In the genomic region with DNA sequence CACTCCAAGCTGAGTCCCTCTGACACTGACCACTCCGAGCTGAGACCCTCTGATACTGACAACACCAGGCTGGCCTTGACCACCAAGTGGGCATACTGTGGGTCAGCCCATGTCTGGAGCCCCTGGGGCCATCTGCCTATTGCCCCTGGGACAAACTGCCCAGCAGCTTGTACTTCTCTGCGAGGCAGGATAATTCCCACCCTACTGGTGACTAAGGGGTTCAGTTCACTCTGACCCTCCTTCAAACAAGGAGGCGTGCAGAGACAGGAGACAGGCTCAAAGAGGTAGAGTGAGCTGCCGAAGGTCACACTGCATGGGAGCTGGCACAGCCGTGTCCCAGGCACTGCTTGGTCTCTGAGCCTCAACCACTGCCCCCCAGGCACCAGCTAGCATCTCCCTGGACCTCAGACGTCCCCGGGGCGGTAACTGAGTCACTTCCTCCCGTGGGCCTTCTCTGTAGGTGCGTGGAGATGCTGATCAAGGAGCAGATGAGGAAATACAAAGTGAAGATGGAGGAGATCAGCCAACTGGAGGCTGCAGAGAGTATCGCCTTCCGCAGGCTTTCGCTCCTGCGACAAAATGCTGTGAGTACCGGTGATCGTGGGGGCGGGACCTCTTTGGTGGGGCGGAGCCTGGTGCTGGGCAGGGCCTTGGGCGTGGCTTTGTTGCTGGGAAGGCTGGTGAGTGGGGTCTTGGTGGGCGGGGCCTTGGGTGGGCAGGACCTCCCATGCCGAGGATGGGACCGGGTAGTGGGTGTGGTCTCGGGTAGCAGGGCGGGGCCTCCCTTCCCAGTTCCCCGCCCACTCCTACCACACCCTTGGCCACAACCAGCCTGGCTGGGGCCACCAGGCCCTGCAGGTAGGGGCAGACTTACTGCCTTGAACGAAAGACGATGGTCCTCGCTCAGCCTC, we compare ENCODE assay signal across 8 cellular contexts. TPM values are rescaled to one million over a fixed set of nuclear protein-coding genes. Genes with fewer than 3 reads are reported as not detected.
DNase-seq lines count a peak whose midpoint lies in the region; ATAC-seq and TF ChIP-seq lines count a peak whose summit lies in the region.

No MANE protein-coding gene starts in this region.

- no CpG with 5 or more reads among the region's 28 CpGs for WGBS in H9 (ENCODE audit: extremely low coverage, insufficient read length, low lambda C conversion rate)

- H3K27ac Mint-ChIP-seq in CD8-positive, alpha-beta T cell, result no peak overlapping the region
- H3K27ac Mint-ChIP-seq in H9, result peak overlapping the region in 2 of 3 experiments; percentile 10 to 94; a peak in 5 of 7 replicates

- no peak overlapping the region for H2BK12ac ChIP-seq in H9 (ENCODE audit: insufficient read length, low read depth, low read length)

- no peaks in the 10 kb centered on the region for H3K27me3 Mint-ChIP-seq in CD8-positive, alpha-beta T cell (ENCODE audit: low read depth)
- H3K27me3 Mint-ChIP-seq in H9 (ENCODE audit: low read depth), result no peaks in the 10 kb centered on the region

- peaks cover 33% of the 10 kb centered on the region for H3K36me3 ChIP-seq in CD8-positive, alpha-beta T cell (ENCODE audit: insufficient read depth, low read length)

- no peak overlapping the region for H3K27ac ChIP-seq in CD8-positive, alpha-beta T cell (ENCODE audit: low read depth, low read length)
- no peak overlapping the region for H3K27ac ChIP-seq in H9 (ENCODE audit: insufficient read length, low read depth, low read length)

- no peak overlapping the region for H3K23ac ChIP-seq in H9 (ENCODE audit: insufficient read length, low read depth, low read length)

- no peaks in the 10 kb centered on the region for H3K4me1 ChIP-seq in CD8-positive, alpha-beta T cell (ENCODE audit: insufficient read depth, low read length)
- H3K4me1 ChIP-seq in H9 (ENCODE audit: insufficient read depth, low read length), result no peaks in the 10 kb centered on the region; the same call in 1 of the 2 replicates

- H3T11ph ChIP-seq in H9 (ENCODE audit: low read length), result no peak overlapping the region

- no peak overlapping the region for H4K8ac ChIP-seq in H9 (replicated peaks; ENCODE audit: insufficient read length, low read depth, low read length)

- no peak overlapping the region for H2BK20ac ChIP-seq in H9 (ENCODE audit: low read depth, low read length, poor library complexity, severe bottlenecking)

- no peak overlapping the region for H3K14ac ChIP-seq in H9 (ENCODE audit: insufficient read depth, low read length)

- peak; percentile 41 for ATAC-seq in CD8-positive, alpha-beta T cell

- intact Hi-C loops in CD8-positive, alpha-beta T cell (cut with DNase I, micrococcal nuclease), result no loop called here

- H4K91ac ChIP-seq in H9 (ENCODE audit: insufficient read length, low read depth, low read length), result no peak overlapping the region

- no peak overlapping the region for H4K5ac ChIP-seq in H9 (ENCODE audit: insufficient read length, low read depth, low read length)

- peaks cover 2% of the 10 kb centered on the region for H4K20me1 ChIP-seq in H9 (ENCODE audit: control insufficient read depth, insufficient read depth, insufficient read length)

- no peak overlapping the region for H3K4me2 ChIP-seq in H9 (ENCODE audit: insufficient read depth, insufficient read length, low read length)

- H3K4me1 Mint-ChIP-seq in CD8-positive, alpha-beta T cell (ENCODE audit: low read depth), result peaks cover 5% of the 10 kb centered on the region
- peaks cover 7 to 16% of the 10 kb centered on the region in 2 experiments for H3K4me1 Mint-ChIP-seq in H9

- no peak overlapping the region for H2BK5ac ChIP-seq in H9 (ENCODE audit: insufficient read length, low read length)

- no peak overlapping the region for H3K4ac ChIP-seq in H9 (ENCODE audit: low read depth, low read length)

- DNase-seq in CD8-positive, alpha-beta T cell, result peak in 3 of 7 experiments; percentile 18 to 38 (median 35)
- DNase-seq in H9 (peak; percentile 98), UCSD-AML1 (lab: John Stamatoyannopoulos, UW; ENCODE audit: unreplicated experiment) (peak; percentile 58), fibroblast of mammary gland (ENCODE audit: low read depth) (peak; percentile 51), mucosa of gallbladder (ENCODE audit: low spot score) (no peak), NOMO-1 treated with DMSO at 0.1 percent for 48 hours (lab: John Stamatoyannopoulos, UW; ENCODE audit: unreplicated experiment) (no peak), RPMI8226 (no peak)
- DNase-seq in stimulated activated CD8-positive, alpha-beta memory T cell treated with anti-CD3 and anti-CD28 coated beads, Interleukin-7, amount 100 ng/mL, for 48 hours (ENCODE audit: extremely low read depth in 1 of 2, low read depth in 1 of 2), result peak; percentile 37 to 60

- no peaks in the 10 kb centered on the region for H3K79me2 ChIP-seq in H9 (ENCODE audit: insufficient read depth, low read length)

- H3K9me3 ChIP-seq in CD8-positive, alpha-beta T cell (ENCODE audit: low read length), result no peaks in the 10 kb centered on the region
- H3K9me3 ChIP-seq in H9 (ENCODE audit: control insufficient read depth, low read depth, low read length), result no peaks in the 10 kb centered on the region

- TF ChIP-seq CTCF in CD8-positive, alpha-beta T cell (IDR thresholded peaks at IDR 0.05), result no peak
- no peak for TF ChIP-seq CTCF in H9 (conservative IDR thresholded peaks at IDR 0.05)
- no peak for TF ChIP-seq CTCF in fibroblast of mammary gland (conservative IDR thresholded peaks at IDR 0.05; ENCODE audit: control insufficient read depth, insufficient read depth, low read depth, low read length)

- no peak overlapping the region for H2AFZ ChIP-seq in H9 (ENCODE audit: low read length)

- H3K9me3 Mint-ChIP-seq in CD8-positive, alpha-beta T cell, result no peaks in the 10 kb centered on the region
- H3K9me3 Mint-ChIP-seq in H9, result no peaks in the 10 kb centered on the region

- H2BK120ac ChIP-seq in H9 (ENCODE audit: low read depth, low read length, poor library complexity, severe bottlenecking), result no peak overlapping the region

- H2BK15ac ChIP-seq in H9 (ENCODE audit: low read depth, low read length), result no peak overlapping the region

- no peak overlapping the region for H3K56ac ChIP-seq in H9 (ENCODE audit: insufficient read length, low read depth, low read length)

- no peak overlapping the region for H3K18ac ChIP-seq in H9 (ENCODE audit: insufficient read length, low read depth, low read length)

- H3K36me3 Mint-ChIP-seq in CD8-positive, alpha-beta T cell, result peaks cover 60% of the 10 kb centered on the region
- H3K36me3 Mint-ChIP-seq in H9 (ENCODE audit: insufficient read depth in 1 of 3, low read depth in 3 of 3), result peaks cover 9 to 52% (median 29%) of the 10 kb centered on the region in 3 experiments; a peak in 6 of 7 replicates

- CTCF ChIA-PET in CD8-positive, alpha-beta T cell (lab: Charles Lee), result no interaction called here

- H3K4me3 Mint-ChIP-seq in CD8-positive, alpha-beta T cell, result no peak overlapping the region
- peak overlapping the region in 1 of 2 experiments; percentile 18; a peak in 3 of 5 replicates for H3K4me3 Mint-ChIP-seq in H9

- no peak overlapping the region for H3K4me3 ChIP-seq in CD8-positive, alpha-beta T cell (ENCODE audit: low read depth, low read length)
- H3K4me3 ChIP-seq in fibroblast of mammary gland (ENCODE audit: control insufficient read depth, low read depth, low read length), result no peak overlapping the region

- H3K79me1 ChIP-seq in H9 (ENCODE audit: insufficient read depth, low read depth, low read length, poor library complexity, severe bottlenecking), result no peaks in the 10 kb centered on the region

- POLR2A ChIA-PET in CD8-positive, alpha-beta T cell (lab: Charles Lee), result no interaction called here

- no peaks in the 10 kb centered on the region for H3K27me3 ChIP-seq in CD8-positive, alpha-beta T cell (ENCODE audit: insufficient read depth, low read length)
- no peaks in the 10 kb centered on the region for H3K27me3 ChIP-seq in H9 (ENCODE audit: insufficient read depth, low read length)

- H3K9ac ChIP-seq in H9 (ENCODE audit: extremely low read depth, insufficient read length, low read length), result no peak overlapping the region

- H3K23me2 ChIP-seq in H9 (ENCODE audit: insufficient read length, low read depth, low read length, poor library complexity, severe bottlenecking), result no peaks in the 10 kb centered on the region

- H2AK5ac ChIP-seq in H9 (ENCODE audit: insufficient read length, low read length), result no peak overlapping the region

RNA-seq across cellular contexts. Expression of gene USE1, which starts 5.8 kb away (rescaled TPM):
- total RNA-seq in CD8-positive, alpha-beta T cell, result 10 to 100 TPM; 23.1 to 25.3 TPM
- total RNA-seq in H9 (2021), result 14.8 and 16.2 TPM in 2 replicates
- total RNA-seq in mucosa of gallbladder, result 28.0 TPM

RNA-seq across cellular contexts. Expression of gene OCEL1, which starts 16.6 kb away (rescaled TPM):
- 10 to 100 TPM; 20.9 to 24.9 TPM for total RNA-seq in CD8-positive, alpha-beta T cell
- total RNA-seq in H9 (2021) (25.7 and 26.4 TPM in 2 replicates), mucosa of gallbladder (47.8 TPM)

RNA-seq across cellular contexts. Expression of gene NR2F6, which starts 36.3 kb away (rescaled TPM):
- under 1 TPM; 0.31 to 0.38 TPM for total RNA-seq in CD8-positive, alpha-beta T cell
- total RNA-seq in H9 (2021) (134 and 137 TPM in 2 replicates), mucosa of gallbladder (46.3 TPM)

RNA-seq across cellular contexts. Expression of gene USHBP1, which starts 55.2 kb away (rescaled TPM):
- total RNA-seq in CD8-positive, alpha-beta T cell, result not detected
- total RNA-seq in H9 (2021) (6.4 and 6.7 TPM in 2 replicates), mucosa of gallbladder (4.3 TPM)

RNA-seq across cellular contexts. Expression of gene BABAM1, which starts 57.9 kb away (rescaled TPM):
- total RNA-seq in CD8-positive, alpha-beta T cell, result 10 to 100 TPM; 46.9 to 58.0 TPM
- total RNA-seq in H9 (2021), result 125 and 130 TPM in 2 replicates
- 70.5 TPM for total RNA-seq in mucosa of gallbladder

Comparison
In these comparisons a context has a peak if more than half of its experiments do, and no peak if none do; other contexts are left out.
1. DNase-seq: peak in H9 (single experiment), UCSD-AML1 (single experiment), fibroblast of mammary gland (single experiment) and stimulated activated CD8-positive, alpha-beta memory T cell treated with anti-CD3 and anti-CD28 coated beads, Interleukin-7, amount 100 ng/mL, for 48 hours (2 of 2); none in mucosa of gallbladder (single experiment), NOMO-1 treated with DMSO at 0.1 percent for 48 hours (single experiment) and RPMI8226 (single experiment).
2. RNA of gene NR2F6, which starts 36.3 kb away (total RNA-seq): 134 to 137 TPM in H9 and 46.3 TPM in mucosa of gallbladder (single experiment); 0.31 to 0.38 TPM in CD8-positive, alpha-beta T cell; every median in the first group is over 10 times any median in the second.